ENCODE assay signal across 16 cellular contexts in the genomic region with DNA sequence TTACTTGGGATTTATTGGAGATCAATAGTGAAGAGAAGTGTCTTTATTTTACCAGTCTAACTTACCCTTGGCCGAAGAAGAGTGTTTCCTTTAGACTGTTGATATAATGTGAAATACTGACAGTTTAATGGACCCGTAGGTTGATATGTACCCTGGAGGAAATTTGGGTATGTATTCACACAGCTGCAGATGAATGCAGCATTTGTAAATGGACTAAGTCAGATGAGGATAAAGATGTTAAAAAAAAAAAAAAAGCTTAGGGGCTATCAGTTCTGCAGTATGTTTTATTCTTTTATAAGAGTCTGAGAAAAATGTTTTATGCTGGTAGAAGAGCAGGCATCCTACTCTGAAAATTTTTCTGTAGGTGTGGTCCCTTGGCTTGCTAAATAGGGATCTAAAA. TPM values are rescaled to one million over a fixed set of nuclear protein-coding genes. Genes with fewer than 3 reads are reported as not detected.
DNase-seq lines count a peak whose midpoint lies in the region; ATAC-seq and TF ChIP-seq lines count a peak whose summit lies in the region.
"Had no signal": no experiment of that assay in that cellular context is flagged by ENCODE, and none has a peak within 500 bp of the region (broad histone marks: within the 10 kb centered on the region; RNA-seq: fewer than 3 reads in every experiment).

No MANE protein-coding gene starts in this region.

- peaks cover 23% of the 10 kb centered on the region for H3K36me3 ChIP-seq in CD4-positive, CD25-positive, alpha-beta regulatory T cell (ENCODE audit: control insufficient read depth, insufficient read depth, low read length)
- peaks cover 31% of the 10 kb centered on the region for H3K36me3 ChIP-seq in adipocyte (ENCODE audit: control insufficient read depth, insufficient read depth, low read length, severe bottlenecking)
- H3K36me3 ChIP-seq: ovary had no signal

- peaks cover 21% of the 10 kb centered on the region for H3K36me3 Mint-ChIP-seq in CD4-positive, CD25-positive, alpha-beta regulatory T cell
- H3K36me3 Mint-ChIP-seq in nephron (ENCODE audit: low read depth): peaks cover 24% of the 10 kb centered on the region

- no peak for DNase-seq in CD4-positive, CD25-positive, alpha-beta regulatory T cell
- peak; percentile 28 for DNase-seq in NCI-H2081 treated with DMSO at 0.1 percent for 48 hours (lab: John Stamatoyannopoulos, UW)
- DNase-seq in adipocyte (ENCODE audit: low read depth): peak; percentile 12
- no peak for DNase-seq in NCI-H345 (lab: John Stamatoyannopoulos, UW)
- DNase-seq in cerebellar nuclear complex (lab: John Stamatoyannopoulos, UW): no peak
- DNase-seq: activated CD4-positive, alpha-beta memory T cell treated with anti-CD3 and anti-CD28 coated beads for 36 hours; activated naive CD4-positive, alpha-beta T cell treated with anti-CD3 and anti-CD28 coated beads, Interleukin-2, amount 50 U/mL, for 16 hours; COR-L47; glutamatergic neuron; NCI-H2227 treated with DMSO at 0.1 percent for 48 hours; ovary; stimulated activated CD4-positive, alpha-beta T cell treated with anti-CD3 and anti-CD28 coated beads, Interleukin-2, amount 100 ng/mL, for 48 hours; T-cell had no signal

- peaks cover 40 to 59% (median 49%) of the 10 kb centered on the region in 4 donors for H3K4me1 Mint-ChIP-seq in CD4-positive, CD25-positive, alpha-beta regulatory T cell
- peaks cover 28% of the 10 kb centered on the region for H3K4me1 Mint-ChIP-seq in nephron

- no peaks in the 10 kb centered on the region for H3K9me3 Mint-ChIP-seq in CD4-positive, CD25-positive, alpha-beta regulatory T cell
- H3K9me3 Mint-ChIP-seq in nephron: no peaks in the 10 kb centered on the region
- H3K9me3 Mint-ChIP-seq: activated CD4-positive, alpha-beta memory T cell treated with anti-CD3 and anti-CD28 coated beads for 36 hours had no signal

- no peak for ATAC-seq in CD4-positive, CD25-positive, alpha-beta regulatory T cell (ENCODE audit: low read depth in 2 of 2)
- ATAC-seq in GM18861 (IDR thresholded peaks at IDR 0.05; ENCODE audit: unreplicated experiment): no peak
- ATAC-seq in GM21737 (IDR thresholded peaks at IDR 0.05; ENCODE audit: unreplicated experiment): no peak
- ATAC-seq: T-cell had no signal

- H3K9me3 ChIP-seq in CD4-positive, CD25-positive, alpha-beta regulatory T cell (ENCODE audit: control insufficient read depth in 2 of 2, low read length in 2 of 2): no peaks in the 10 kb centered on the region
- no peaks in the 10 kb centered on the region for H3K9me3 ChIP-seq in adipocyte (ENCODE audit: control insufficient read depth, low read length)
- H3K9me3 ChIP-seq: ovary had no signal

- H3K27me3 Mint-ChIP-seq in CD4-positive, CD25-positive, alpha-beta regulatory T cell: no peaks in the 10 kb centered on the region
- H3K27me3 Mint-ChIP-seq in nephron (ENCODE audit: low read depth): no peaks in the 10 kb centered on the region
- H3K27me3 Mint-ChIP-seq: activated CD4-positive, alpha-beta memory T cell treated with anti-CD3 and anti-CD28 coated beads for 36 hours; T-cell had no signal

- H3K4me3 ChIP-seq in CD4-positive, CD25-positive, alpha-beta regulatory T cell (ENCODE audit: low read depth, low read length): no peak overlapping the region
- H3K4me3 ChIP-seq in adipocyte (ENCODE audit: low read length): peak overlapping the region; percentile 93
- H3K4me3 ChIP-seq: ovary had no signal

- no peaks in the 10 kb centered on the region for H3K27me3 ChIP-seq in CD4-positive, CD25-positive, alpha-beta regulatory T cell (ENCODE audit: control insufficient read depth, insufficient read depth, low read length)
- no peaks in the 10 kb centered on the region for H3K27me3 ChIP-seq in adipocyte (replicated peaks; ENCODE audit: control insufficient read depth, insufficient read depth, low read length)
- H3K27me3 ChIP-seq: ovary had no signal

- H3K27ac ChIP-seq in CD4-positive, CD25-positive, alpha-beta regulatory T cell (ENCODE audit: insufficient read depth, low read length, poor library complexity, severe bottlenecking): no peak overlapping the region
- H3K27ac ChIP-seq: ovary had no signal

- TF ChIP-seq CTCF in nephron (IDR thresholded peaks at IDR 0.05; ENCODE audit: unreplicated experiment in 3 of 3): no peak

- peaks cover 36% of the 10 kb centered on the region for H3K4me1 ChIP-seq in CD4-positive, CD25-positive, alpha-beta regulatory T cell (ENCODE audit: control insufficient read depth, insufficient read depth, low read length, poor library complexity, severe bottlenecking)
- H3K4me1 ChIP-seq in adipocyte (ENCODE audit: control insufficient read depth, insufficient read depth, low read length): peaks cover 38% of the 10 kb centered on the region

- no peak overlapping the region for H3K9ac ChIP-seq in adipocyte (ENCODE audit: low read length)

- H3K27ac Mint-ChIP-seq in CD4-positive, CD25-positive, alpha-beta regulatory T cell: no peak overlapping the region
- H3K27ac Mint-ChIP-seq in nephron: peak overlapping the region; percentile 51 to 82 (median 62)
- H3K27ac Mint-ChIP-seq: activated CD4-positive, alpha-beta memory T cell treated with anti-CD3 and anti-CD28 coated beads for 36 hours; T-cell had no signal

- peak overlapping the region; percentile 2 to 59 (median 28) for H3K4me3 Mint-ChIP-seq in CD4-positive, CD25-positive, alpha-beta regulatory T cell
- peak overlapping the region; percentile 75 to 87 (median 75) for H3K4me3 Mint-ChIP-seq in nephron
- H3K4me3 Mint-ChIP-seq: activated CD4-positive, alpha-beta memory T cell treated with anti-CD3 and anti-CD28 coated beads for 36 hours had no signal

RNA-seq across cellular contexts. Expression of a gene that starts 2.7 kb away (rescaled TPM):
- total RNA-seq in CD4-positive, CD25-positive, alpha-beta regulatory T cell: 44.1 TPM
- polyA plus RNA-seq in CD4-positive, CD25-positive, alpha-beta regulatory T cell: 10 to 100 TPM; 70.3 to 88.5 (median 77.0) TPM

RNA-seq across cellular contexts. Expression of a gene that starts 41.5 kb away (rescaled TPM):
- 57.2 TPM for total RNA-seq in CD4-positive, CD25-positive, alpha-beta regulatory T cell
- polyA plus RNA-seq in CD4-positive, CD25-positive, alpha-beta regulatory T cell: 10 to 100 TPM; 28.7 to 37.1 (median 30.6) TPM

RNA-seq across cellular contexts. Expression of a gene that starts 41.6 kb away (rescaled TPM):
- total RNA-seq in CD4-positive, CD25-positive, alpha-beta regulatory T cell: 15.4 TPM
- polyA plus RNA-seq in CD4-positive, CD25-positive, alpha-beta regulatory T cell: 10 to 100 TPM; 11.4 to 17.2 (median 16.0) TPM

Comparison
In these comparisons a context has a peak if more than half of its experiments do, and no peak if none do; other contexts are left out.
1. DNase-seq: peak in NCI-H2081 treated with DMSO at 0.1 percent for 48 hours (single experiment) and adipocyte (single experiment); none in CD4-positive, CD25-positive, alpha-beta regulatory T cell (0 of 3), NCI-H345 (single experiment) and cerebellar nuclear complex (0 of 2).
2. H3K27ac Mint-ChIP-seq: peak in nephron (3 of 3); none in CD4-positive, CD25-positive, alpha-beta regulatory T cell (0 of 3).